9 cellular contexts compared by ENCODE assay signal in genomic region chr5:139459451-139459934, GRCh38. TPM values are rescaled to one million over a fixed set of nuclear protein-coding genes. Genes with fewer than 3 reads are reported as not detected.
DNase-seq lines count a peak whose midpoint lies in the region; ATAC-seq and TF ChIP-seq lines count a peak whose summit lies in the region.
"Had no signal": no experiment of that assay in that cellular context is flagged by ENCODE, and none has a peak within 500 bp of the region (broad histone marks: within the 10 kb centered on the region; RNA-seq: fewer than 3 reads in every experiment).

No MANE protein-coding gene starts in this region.

- no peak for DNase-seq in CD4-positive, alpha-beta T cell
- peak; percentile 81 for DNase-seq in activated CD4-positive, alpha-beta memory T cell treated with anti-CD3 and anti-CD28 coated beads for 36 hours
- DNase-seq in left colon: no peak
- DNase-seq in islet precursor cell: no peak
- no peak for DNase-seq in effector CD8-positive, alpha-beta T cell (lab: John Stamatoyannopoulos, UW)
- no peak for DNase-seq in NCI-H1417 treated with DMSO at 0.1 percent for 48 hours (lab: John Stamatoyannopoulos, UW)
- DNase-seq in T-helper 9 cell: no peak
- DNase-seq: NCI-H1436 had no signal

- no peaks in the 10 kb centered on the region for H3K9me3 ChIP-seq in CD4-positive, alpha-beta T cell (ENCODE audit: control insufficient read depth, low read length)

- H3K27me3 ChIP-seq in CD4-positive, alpha-beta T cell (ENCODE audit: control insufficient read depth, insufficient read depth, low read length): no peaks in the 10 kb centered on the region

- intact Hi-C loops in CD4-positive, alpha-beta T cell (cut with DNase I, micrococcal nuclease): loop anchor here in 1 of 2 experiments (2.0 kb wide), 1 partner anchor 37 kb away; no protein-coding TSS in a partner anchor
- intact Hi-C loops in activated CD4-positive, alpha-beta memory T cell treated with anti-CD3 and anti-CD28 coated beads for 36 hours (cut with micrococcal nuclease): loop anchor here (1.0 to 2.0 kb wide), 6 partner anchors 9 to 44 kb away; partner anchors contain the start of gene STING1
- intact Hi-C loops in left colon (cut with DNase I, micrococcal nuclease): no loop called here

- ATAC-seq in CD4-positive, alpha-beta T cell (ENCODE audit: poor library complexity): no peak
- ATAC-seq in GM19455 (IDR thresholded peaks at IDR 0.05; ENCODE audit: unreplicated experiment) (peak; percentile 22), left colon (peak; percentile 66)

- no peaks in the 10 kb centered on the region for H3K9me3 Mint-ChIP-seq in CD4-positive, alpha-beta T cell
- H3K9me3 Mint-ChIP-seq in activated CD4-positive, alpha-beta memory T cell treated with anti-CD3 and anti-CD28 coated beads for 36 hours: no peaks in the 10 kb centered on the region

- no peaks in the 10 kb centered on the region for H3K27me3 Mint-ChIP-seq in CD4-positive, alpha-beta T cell
- H3K27me3 Mint-ChIP-seq in activated CD4-positive, alpha-beta memory T cell treated with anti-CD3 and anti-CD28 coated beads for 36 hours: no peaks in the 10 kb centered on the region

- no peak overlapping the region for H3K4me3 Mint-ChIP-seq in CD4-positive, alpha-beta T cell
- H3K4me3 Mint-ChIP-seq in activated CD4-positive, alpha-beta memory T cell treated with anti-CD3 and anti-CD28 coated beads for 36 hours: peak overlapping the region; percentile 56

- no peaks in the 10 kb centered on the region for H3K36me3 Mint-ChIP-seq in CD4-positive, alpha-beta T cell (ENCODE audit: low read depth)
- H3K36me3 Mint-ChIP-seq in activated CD4-positive, alpha-beta memory T cell treated with anti-CD3 and anti-CD28 coated beads for 36 hours: no peaks in the 10 kb centered on the region

- H3K27ac ChIP-seq in CD4-positive, alpha-beta T cell (ENCODE audit: low read depth, low read length): peak overlapping the region; percentile 69

- TF ChIP-seq CTCF in CD4-positive, alpha-beta T cell (IDR thresholded peaks at IDR 0.05): no peak

- CTCF ChIA-PET in CD4-positive, alpha-beta T cell (lab: Charles Lee): interaction anchor here (1.1 to 3.0 kb wide), 4 partner anchors 11 to 54 kb away, joined by 3 to 17 read pairs (median 8); partner anchors contain the start of genes DNAJC18 and SMIM33
- CTCF ChIA-PET in activated CD4-positive, alpha-beta memory T cell treated with anti-CD3 and anti-CD28 coated beads for 36 hours (lab: Charles Lee): interaction anchor here (0.9 to 4.9 kb wide), 11 partner anchors 11 to 52 kb away, joined by 3 to 29 read pairs (median 6); partner anchors contain the start of genes DNAJC18, SMIM33 and STING1

- POLR2A ChIA-PET in CD4-positive, alpha-beta T cell (lab: Charles Lee): interaction anchor here (0.6 to 3.8 kb wide), 9 partner anchors 11 to 117 kb away, joined by 3 to 26 read pairs (median 6); partner anchors contain the start of genes DNAJC18, SMIM33 and STING1
- POLR2A ChIA-PET in activated CD4-positive, alpha-beta memory T cell treated with anti-CD3 and anti-CD28 coated beads for 36 hours (lab: Charles Lee): interaction anchor here (0.7 to 4.1 kb wide), 13 partner anchors 11 to 45 kb away, joined by 3 to 52 read pairs (median 8); partner anchors contain the start of genes DNAJC18, SMIM33 and STING1

- H3K27ac Mint-ChIP-seq in CD4-positive, alpha-beta T cell: peak overlapping the region; percentile 89
- peak overlapping the region; percentile 97 for H3K27ac Mint-ChIP-seq in activated CD4-positive, alpha-beta memory T cell treated with anti-CD3 and anti-CD28 coated beads for 36 hours

- H3K4me1 Mint-ChIP-seq in CD4-positive, alpha-beta T cell (ENCODE audit: low read depth): peaks cover 69% of the 10 kb centered on the region
- H3K4me1 Mint-ChIP-seq in activated CD4-positive, alpha-beta memory T cell treated with anti-CD3 and anti-CD28 coated beads for 36 hours (ENCODE audit: low read depth): peaks cover 58% of the 10 kb centered on the region

RNA-seq across cellular contexts. Expression of gene ECSCR, which starts 3.0 kb away (rescaled TPM):
- not detected for total RNA-seq in CD4-positive, alpha-beta T cell
- 1 to 10 TPM; 3.7 to 4.2 TPM for total RNA-seq in activated CD4-positive, alpha-beta memory T cell treated with anti-CD3 and anti-CD28 coated beads for 36 hours
- total RNA-seq in left colon: 1 to 10 TPM; 3.9 to 4.5 TPM

RNA-seq across cellular contexts. Expression of gene SMIM33, which starts 11.3 kb away (rescaled TPM):
- total RNA-seq in CD4-positive, alpha-beta T cell: under 1 TPM in 1 of 2 experiments, not detected in 1; 0.08 TPM
- 1 to 10 TPM; 1.5 TPM for total RNA-seq in activated CD4-positive, alpha-beta memory T cell treated with anti-CD3 and anti-CD28 coated beads for 36 hours
- total RNA-seq in left colon: 1 to 10 TPM; 2.8 to 3.7 TPM

RNA-seq across cellular contexts. Expression of gene DNAJC18, which starts 20.2 kb away (rescaled TPM):
- 1 to 10 TPM; 7.5 to 8.7 TPM for total RNA-seq in CD4-positive, alpha-beta T cell
- 10 to 100 TPM; 54.1 to 56.0 TPM for total RNA-seq in activated CD4-positive, alpha-beta memory T cell treated with anti-CD3 and anti-CD28 coated beads for 36 hours
- 1 to 10 TPM; 2.4 to 4.6 TPM for total RNA-seq in left colon

RNA-seq across cellular contexts. Expression of gene STING1, which starts 23.1 kb away (rescaled TPM):
- 100 to 1,000 TPM; 155 to 168 TPM for total RNA-seq in CD4-positive, alpha-beta T cell
- total RNA-seq in activated CD4-positive, alpha-beta memory T cell treated with anti-CD3 and anti-CD28 coated beads for 36 hours: 100 to 1,000 TPM; 339 to 344 TPM
- total RNA-seq in left colon: 10 to 100 TPM; 25.0 to 55.6 TPM

RNA-seq across cellular contexts. Expression of gene SPATA24, which starts 55.6 kb away (rescaled TPM):
- total RNA-seq in CD4-positive, alpha-beta T cell: 1 to 10 TPM; 3.0 to 3.9 TPM
- 1 to 10 TPM; 3.7 to 5.2 TPM for total RNA-seq in activated CD4-positive, alpha-beta memory T cell treated with anti-CD3 and anti-CD28 coated beads for 36 hours
- total RNA-seq in left colon: 1 to 10 TPM; 3.6 to 3.8 TPM

Comparison
In these comparisons a context has a peak if more than half of its experiments do, and no peak if none do; other contexts are left out.
1. RNA of gene ECSCR, which starts 3.0 kb away (total RNA-seq): 3.9 to 4.5 TPM in left colon and 3.7 to 4.2 TPM in activated CD4-positive, alpha-beta memory T cell treated with anti-CD3 and anti-CD28 coated beads for 36 hours; not detected in CD4-positive, alpha-beta T cell; every median in the first group is over 4 times any median in the second.
2. RNA of gene DNAJC18, which starts 20.2 kb away (total RNA-seq): 54.1 to 56.0 TPM in activated CD4-positive, alpha-beta memory T cell treated with anti-CD3 and anti-CD28 coated beads for 36 hours; 7.5 to 8.7 TPM in CD4-positive, alpha-beta T cell and 2.4 to 4.6 TPM in left colon; every median in the first group is over 4 times any median in the second.